Comparison of ENCODE assay signal across 34 cellular contexts in the genomic region with DNA sequence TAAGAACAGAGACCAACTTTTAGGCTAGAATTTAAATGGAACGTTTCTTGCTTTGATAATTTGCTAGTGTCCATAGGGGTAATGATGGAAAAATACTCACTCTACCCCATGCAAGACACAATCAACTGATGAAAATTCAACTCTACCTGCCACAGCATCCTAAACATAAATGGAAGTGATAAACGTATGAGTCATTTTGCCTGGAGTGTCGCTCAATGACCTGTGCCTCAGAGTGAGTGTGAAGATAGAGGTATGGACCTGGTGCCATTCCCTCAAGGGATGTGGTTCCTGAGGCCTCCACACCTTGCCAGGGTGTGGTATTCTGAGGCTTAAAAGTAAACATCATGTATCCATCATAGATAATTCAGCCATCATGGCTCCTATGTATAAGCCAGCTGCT. TPM values are rescaled to one million over a fixed set of nuclear protein-coding genes. Genes with fewer than 3 reads are reported as not detected.
"Had no signal": no experiment of that assay in that cellular context is flagged by ENCODE, and none has a peak within 500 bp of the region (broad histone marks: within the 10 kb centered on the region; RNA-seq: fewer than 3 reads in every experiment).

No MANE protein-coding gene starts in this region.

- H3K9me3 ChIP-seq: body of pancreas had no signal

- ATAC-seq: activated T-helper 17 cell treated with anti-CD3 and anti-CD28 coated beads, Interleukin-2, amount 50 U/mL, for 72 hours; body of pancreas had no signal

- H3K27ac ChIP-seq: body of pancreas had no signal

- DNase-seq: activated CD4-positive, alpha-beta memory T cell treated with anti-CD3 and anti-CD28 coated beads, Interleukin-2, amount 10 ng/mL, durations not matched to agents 7 days and 5 days; activated CD4-positive, alpha-beta T cell treated with anti-CD3 and anti-CD28 coated beads for 1 hour; activated CD4-positive, alpha-beta T cell treated with anti-CD3 and anti-CD28 coated beads for 48 hours; activated CD4-positive, CD25-positive, alpha-beta regulatory T cell; activated CD8-positive, alpha-beta memory T cell treated with anti-CD3 and anti-CD28 coated beads for 24 hours; activated CD8-positive, alpha-beta memory T cell treated with anti-CD3 and anti-CD28 coated beads, Interleukin-2, amount 10 ng/mL, durations not matched to agents 7 days and 5 days; activated CD8-positive, alpha-beta memory T cell treated with anti-CD3 and anti-CD28 coated beads, Interleukin-2, amount 50 U/mL, for 48 hours; activated gamma-delta T cell; activated naive CD4-positive, alpha-beta T cell treated with Interleukin-2 at 50 U/mL for 16 hours; activated naive CD8-positive, alpha-beta T cell treated with anti-CD3 and anti-CD28 coated beads, Interleukin-2, amount 10 ng/mL, durations not matched to agents 7 days and 5 days; activated T-cell treated with anti-CD3 and anti-CD28 coated beads, Interleukin-2, amount 50 U/mL, for 48 hours; amygdala; body of pancreas; central memory CD4-positive, alpha-beta T cell; NCI-H1105; NCI-H1417 treated with DMSO at 0.1 percent for 48 hours; NCI-H1694 treated with DMSO at 0.1 percent for 48 hours; NCI-H2029; NCI-H345; NCI-H524 treated with DMSO at 0.1 percent for 48 hours; NCI-H748 treated with DMSO at 0.1 percent for 48 hours; NK-92 treated with Interleukin-12 subunit alpha and Interleukin-12 subunit beta, amount 100 ng/mL, for 24 hours; Right ventricle myocardium superior; SW 1271; T1000; WERI-Rb-1 had no signal

- H3K4me1 ChIP-seq: body of pancreas had no signal

- H3K4me1 Mint-ChIP-seq: activated naive CD4-positive, alpha-beta T cell treated with anti-CD3 and anti-CD28 coated beads, Interleukin-2, amount 50 U/mL, for 24 hours; activated naive CD8-positive, alpha-beta T cell treated with anti-CD3 and anti-CD28 coated beads, Interleukin-2, amount 10 ng/mL, durations not matched to agents 7 days and 5 days; activated T-helper 17 cell treated with anti-CD3 and anti-CD28 coated beads, Interleukin-2, amount 50 U/mL, for 72 hours had no signal

- H3K9me3 Mint-ChIP-seq: activated CD4-positive, alpha-beta memory T cell treated with anti-CD3 and anti-CD28 coated beads, Interleukin-2, amount 10 ng/mL, durations not matched to agents 7 days and 5 days; activated naive CD4-positive, alpha-beta T cell treated with anti-CD3 and anti-CD28 coated beads, Interleukin-2, amount 50 U/mL, for 24 hours; activated naive CD8-positive, alpha-beta T cell treated with anti-CD3 and anti-CD28 coated beads, Interleukin-2, amount 10 ng/mL, durations not matched to agents 7 days and 5 days; activated T-helper 17 cell treated with anti-CD3 and anti-CD28 coated beads, Interleukin-2, amount 50 U/mL, for 72 hours had no signal

- H3K27me3 ChIP-seq: body of pancreas had no signal

- H3K4me3 ChIP-seq: body of pancreas had no signal

- H3K36me3 ChIP-seq: WERI-Rb-1 had no signal

- H3K36me3 Mint-ChIP-seq: activated CD8-positive, alpha-beta memory T cell treated with anti-CD3 and anti-CD28 coated beads, Interleukin-2, amount 10 ng/mL, durations not matched to agents 7 days and 5 days; activated naive CD4-positive, alpha-beta T cell treated with anti-CD3 and anti-CD28 coated beads, Interleukin-2, amount 50 U/mL, for 24 hours; activated naive CD8-positive, alpha-beta T cell treated with anti-CD3 and anti-CD28 coated beads, Interleukin-2, amount 10 ng/mL, durations not matched to agents 7 days and 5 days had no signal

- H3K27ac Mint-ChIP-seq: activated CD4-positive, alpha-beta memory T cell treated with anti-CD3 and anti-CD28 coated beads, Interleukin-2, amount 10 ng/mL, durations not matched to agents 7 days and 5 days; activated CD8-positive, alpha-beta memory T cell treated with anti-CD3 and anti-CD28 coated beads, Interleukin-2, amount 10 ng/mL, durations not matched to agents 7 days and 5 days; activated naive CD4-positive, alpha-beta T cell treated with anti-CD3 and anti-CD28 coated beads, Interleukin-2, amount 50 U/mL, for 24 hours; activated naive CD8-positive, alpha-beta T cell treated with anti-CD3 and anti-CD28 coated beads, Interleukin-2, amount 10 ng/mL, durations not matched to agents 7 days and 5 days; activated T-helper 17 cell treated with anti-CD3 and anti-CD28 coated beads, Interleukin-2, amount 50 U/mL, for 72 hours had no signal

- H3K4me3 Mint-ChIP-seq: activated CD4-positive, alpha-beta memory T cell treated with anti-CD3 and anti-CD28 coated beads, Interleukin-2, amount 10 ng/mL, durations not matched to agents 7 days and 5 days; activated CD8-positive, alpha-beta memory T cell treated with anti-CD3 and anti-CD28 coated beads, Interleukin-2, amount 10 ng/mL, durations not matched to agents 7 days and 5 days; activated naive CD4-positive, alpha-beta T cell treated with anti-CD3 and anti-CD28 coated beads, Interleukin-2, amount 50 U/mL, for 24 hours; activated naive CD8-positive, alpha-beta T cell treated with anti-CD3 and anti-CD28 coated beads, Interleukin-2, amount 10 ng/mL, durations not matched to agents 7 days and 5 days; activated T-helper 17 cell treated with anti-CD3 and anti-CD28 coated beads, Interleukin-2, amount 50 U/mL, for 72 hours had no signal

RNA-seq across cellular contexts. Expression of a gene that starts 14.0 kb away (rescaled TPM):
- total RNA-seq: activated CD4-positive, alpha-beta memory T cell treated with anti-CD3 and anti-CD28 coated beads, Interleukin-2, amount 10 ng/mL, durations not matched to agents 7 days and 5 days; activated naive CD8-positive, alpha-beta T cell treated with anti-CD3 and anti-CD28 coated beads, Interleukin-2, amount 10 ng/mL, durations not matched to agents 7 days and 5 days; activated T-helper 17 cell treated with anti-CD3 and anti-CD28 coated beads, Interleukin-2, amount 50 U/mL, for 72 hours; astrocyte; body of pancreas; MCF 10A; NCI-H460; OCI-LY7; Right ventricle myocardium superior; T-helper 1 cell treated with Interleukin-12 subunit alpha and Interleukin-12 subunit beta and Interleukin-4 antibody, amounts not matched to agents 30 ng/mL and 1 ng/mL, for 36 hours; T-helper 2 cell treated with Interferon-gamma antibody and Interleukin-4, amounts not matched to agents 100 ng/mL and 5 ng/mL, for 36 hours had no signal
